Comparison of ENCODE assay signal across 13 cellular contexts in genomic region chr11:61700720-61701119, GRCh38. TPM values are rescaled to one million over a fixed set of nuclear protein-coding genes. Genes with fewer than 3 reads are reported as not detected.
DNase-seq lines count a peak whose midpoint lies in the region; TF ChIP-seq lines count a peak whose summit lies in the region.
"Had no signal": no experiment of that assay in that cellular context is flagged by ENCODE, and none has a peak within 500 bp of the region (broad histone marks: within the 10 kb centered on the region; RNA-seq: fewer than 3 reads in every experiment).

No MANE protein-coding gene starts in this region.

- H3K27me3 ChIP-seq in PC-9 (ENCODE audit: insufficient read depth, low read depth), result no peaks in the 10 kb centered on the region
- no peaks in the 10 kb centered on the region for H3K27me3 ChIP-seq in breast epithelium
- no peaks in the 10 kb centered on the region for H3K27me3 ChIP-seq in tibial nerve
- no peaks in the 10 kb centered on the region for H3K27me3 ChIP-seq in testis
- H3K27me3 ChIP-seq: right lobe of liver had no signal

- no peak for TF ChIP-seq POLR2A in breast epithelium (IDR thresholded peaks at IDR 0.05)
- no peak for TF ChIP-seq POLR2A in tibial nerve (IDR thresholded peaks at IDR 0.05)
- no peak for TF ChIP-seq POLR2A in testis (IDR thresholded peaks at IDR 0.05)

- H2AFZ ChIP-seq in PC-9, result no peak overlapping the region

- peak overlapping the region; percentile 52 for H3K4me3 Mint-ChIP-seq in glutamatergic neuron (ENCODE audit: unreplicated experiment)

- peaks cover 4% of the 10 kb centered on the region for H3K9me3 Mint-ChIP-seq in glutamatergic neuron (ENCODE audit: unreplicated experiment)
- H3K9me3 Mint-ChIP-seq: activated T-helper 2 cell treated with anti-CD3 and anti-CD28 coated beads, Interferon-gamma antibody, Interleukin-2, Interleukin-4, amounts not matched to agents 10 μg/mL and 5 μg/mL and 100 μg/mL, durations not matched to agents 14 hours and 24 hours and 36 hours had no signal

- peaks cover 43% of the 10 kb centered on the region for H3F3A ChIP-seq in PC-9 (ENCODE audit: insufficient read depth, low read depth)

- intact Hi-C loops in PC-9 (cut with micrococcal nuclease; ENCODE audit: unreplicated experiment), result no loop called here
- intact Hi-C loops in breast epithelium (cut with DNase I; ENCODE audit: low total_unique reads), result no loop called here
- intact Hi-C loops in testis (cut with DNase I; ENCODE audit: low total_unique reads), result no loop called here

- no peaks in the 10 kb centered on the region for H3K9me2 ChIP-seq in PC-9 (ENCODE audit: insufficient read depth)

- no peak for TF ChIP-seq CTCF in PC-9 (conservative IDR thresholded peaks at IDR 0.05)
- TF ChIP-seq CTCF in breast epithelium (IDR thresholded peaks at IDR 0.05), result no peak
- TF ChIP-seq CTCF in glutamatergic neuron (IDR thresholded peaks at IDR 0.05; ENCODE audit: partially characterized antibody, unreplicated experiment), result no peak
- TF ChIP-seq CTCF in tibial nerve (IDR thresholded peaks at IDR 0.05), result no peak
- TF ChIP-seq CTCF in testis (IDR thresholded peaks at IDR 0.05), result no peak

- H3K4me1 ChIP-seq in PC-9 (replicated peaks; ENCODE audit: insufficient read depth), result peaks cover 63% of the 10 kb centered on the region
- H3K4me1 ChIP-seq in breast epithelium, result peaks cover 16 to 51% of the 10 kb centered on the region in 2 donors
- H3K4me1 ChIP-seq in tibial nerve, result peaks cover 0 to 59% (median 54%) of the 10 kb centered on the region in 4 donors
- peaks cover 54% of the 10 kb centered on the region for H3K4me1 ChIP-seq in testis
- H3K4me1 ChIP-seq: right lobe of liver had no signal

- WGBS in tibial nerve, 2 donors, result 80 to 84% methylated on average over 8 of the region's 8 CpGs
- 91 to 98% methylated on average over 8 of the region's 8 CpGs for WGBS in testis, 2 donors

- H3K4me1 Mint-ChIP-seq in glutamatergic neuron (ENCODE audit: low read depth, unreplicated experiment), result peaks cover 39% of the 10 kb centered on the region

- H3K79me2 ChIP-seq in PC-9 (ENCODE audit: low read depth), result peaks cover 11% of the 10 kb centered on the region

- no peak for DNase-seq in PC-9
- no peak for DNase-seq in breast epithelium (ENCODE audit: low spot score in 2 of 2)
- DNase-seq in glutamatergic neuron, result no peak
- DNase-seq in tibial nerve (ENCODE audit: low spot score in 2 of 2), result no peak
- DNase-seq in EL, result no peak
- no peak for DNase-seq in testis
- no peak for DNase-seq in SKM-1 (lab: John Stamatoyannopoulos, UW; ENCODE audit: unreplicated experiment)
- DNase-seq: activated CD4-positive, CD25-positive, alpha-beta regulatory T cell; cerebellar nuclear complex; right lobe of liver; stimulated activated CD4-positive, alpha-beta T cell treated with anti-CD3 and anti-CD28 coated beads, Interleukin-4, amount 100 ng/mL, for 1 hour had no signal

- no peaks in the 10 kb centered on the region for H4K20me1 ChIP-seq in PC-9 (ENCODE audit: insufficient read depth)

- peaks cover 3% of the 10 kb centered on the region for H3K27me3 Mint-ChIP-seq in glutamatergic neuron (ENCODE audit: unreplicated experiment)

- CTCF ChIA-PET in PC-9 (lab: Charles Lee), result interaction anchor here (0.7 to 1.5 kb wide), 2 partner anchors 23 to 28 kb away, joined by 3 read pairs; no protein-coding TSS in a partner anchor

- H3K27ac ChIP-seq in PC-9 (peak overlapping the region; percentile 96), breast epithelium (peak overlapping the region; percentile 79 to 100), tibial nerve (peak overlapping the region; percentile 65 to 90 (median 74)), testis (no peak overlapping the region)
- H3K27ac ChIP-seq: neutrophil, right lobe of liver had no signal

- BruUV-seq in PC-9 (replicated peaks; lab: Mats Ljungman, UMichigan), result no TSS peak

- TF ChIP-seq EP300 in tibial nerve (IDR thresholded peaks at IDR 0.05), result no peak

- peak overlapping the region; percentile 15 for H3K27ac Mint-ChIP-seq in glutamatergic neuron (ENCODE audit: unreplicated experiment)
- H3K27ac Mint-ChIP-seq: activated T-helper 2 cell treated with anti-CD3 and anti-CD28 coated beads, Interferon-gamma antibody, Interleukin-2, Interleukin-4, amounts not matched to agents 10 μg/mL and 5 μg/mL and 100 μg/mL, durations not matched to agents 14 hours and 24 hours and 36 hours had no signal

- H3K36me3 ChIP-seq in PC-9 (ENCODE audit: low read depth) (no peaks in the 10 kb centered on the region), breast epithelium (no peaks in the 10 kb centered on the region), tibial nerve (no peaks in the 10 kb centered on the region), testis (ENCODE audit: low read depth, missing control alignments) (no peaks in the 10 kb centered on the region)
- H3K36me3 ChIP-seq: neutrophil, right lobe of liver had no signal

- no peaks in the 10 kb centered on the region for H3K9me3 ChIP-seq in PC-9 (ENCODE audit: insufficient read depth, low read depth)
- H3K9me3 ChIP-seq in breast epithelium, result no peaks in the 10 kb centered on the region
- no peaks in the 10 kb centered on the region for H3K9me3 ChIP-seq in tibial nerve
- no peaks in the 10 kb centered on the region for H3K9me3 ChIP-seq in testis
- H3K9me3 ChIP-seq: neutrophil, right lobe of liver had no signal

- POLR2A ChIA-PET in PC-9 (lab: Charles Lee; ENCODE audit: unreplicated experiment), result interaction anchor here (0.6 to 0.9 kb wide), 3 partner anchors 28 to 367 kb away, joined by 3 to 7 read pairs (median 3); no protein-coding TSS in a partner anchor

- peak overlapping the region; percentile 69 for H3K4me2 ChIP-seq in PC-9

- no peak overlapping the region for H3K4me3 ChIP-seq in PC-9
- H3K4me3 ChIP-seq in breast epithelium, result no peak overlapping the region
- no peak overlapping the region for H3K4me3 ChIP-seq in tibial nerve
- H3K4me3 ChIP-seq in testis, result no peak overlapping the region
- H3K4me3 ChIP-seq: right lobe of liver had no signal

- H3K36me3 Mint-ChIP-seq in glutamatergic neuron (ENCODE audit: unreplicated experiment), result no peaks in the 10 kb centered on the region

RNA-seq across cellular contexts. Expression of gene DAGLA, which starts 20.5 kb away (rescaled TPM):
- total RNA-seq in PC-9 (2021) (8.3 and 10.1 TPM in 2 replicates), breast epithelium (1 to 10 TPM; 2.4 to 4.5 (median 3.3) TPM), glutamatergic neuron (ENCODE audit: unreplicated experiment) (9.6 TPM), tibial nerve (1 to 10 TPM; 1.1 to 5.4 (median 3.0) TPM), testis (1 to 10 TPM; 7.1 to 8.3 TPM)
- polyA plus RNA-seq in testis (ENCODE audit: insufficient read depth, low read depth, low replicate concordance), result 5.1 TPM

RNA-seq across cellular contexts. Expression of gene MYRF, which starts 51.7 kb away (rescaled TPM):
- total RNA-seq in PC-9 (2021) (15.3 and 16.3 TPM in 2 replicates), breast epithelium (1 to 10 TPM in 1 of 3 donors, under 1 TPM in 2; 0.32 to 6.9 (median 0.66) TPM), glutamatergic neuron (ENCODE audit: unreplicated experiment) (0.29 TPM), tibial nerve (1 to 10 TPM; 1.0 to 7.5 (median 2.1) TPM), testis (10 to 100 TPM in 1 of 2 donors, 1 to 10 TPM in 1; 9.2 to 10.7 TPM)
- 15.2 TPM for polyA plus RNA-seq in testis (ENCODE audit: insufficient read depth, low read depth, low replicate concordance)

Comparison
In these comparisons a context has a peak if more than half of its experiments do, and no peak if none do; other contexts are left out.
1. H3K27ac ChIP-seq: peak in PC-9 (single experiment), breast epithelium (2 of 2) and tibial nerve (4 of 4); none in testis (0 of 2).